ENCODE assay signal across 27 cellular contexts in the genomic region with DNA sequence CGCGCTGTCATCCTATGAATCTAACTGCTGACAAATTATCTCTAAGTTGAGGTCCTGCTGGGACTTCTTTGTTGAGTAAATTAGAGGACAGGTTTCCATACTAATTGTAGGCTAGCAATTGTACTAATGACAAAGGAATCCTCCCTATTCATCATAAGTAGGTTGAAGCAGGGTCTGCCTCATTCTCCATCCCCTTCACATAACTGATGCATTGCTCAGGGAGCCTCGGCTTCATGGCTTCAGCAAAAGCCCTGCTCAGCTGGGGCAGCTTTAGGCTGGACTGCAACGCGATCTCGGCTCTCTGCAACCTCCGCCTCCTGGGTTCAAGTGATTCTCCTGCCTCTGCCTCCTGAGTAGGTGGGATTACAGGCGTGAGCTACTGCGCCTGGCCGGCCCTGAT.
"Had no signal": no experiment of that assay in that cellular context is flagged by ENCODE, and none has a peak within 500 bp of the region (broad histone marks: within the 10 kb centered on the region; RNA-seq: fewer than 3 reads in every experiment).

No MANE protein-coding gene starts in this region.

- H3K36me3 Mint-ChIP-seq: activated CD8-positive, alpha-beta memory T cell treated with anti-CD3 and anti-CD28 coated beads, Interleukin-2, amount 10 ng/mL, durations not matched to agents 7 days and 5 days; activated naive CD4-positive, alpha-beta T cell treated with anti-CD3 and anti-CD28 coated beads, Interleukin-2, amount 50 U/mL, for 24 hours had no signal

- H3K27ac Mint-ChIP-seq: activated CD8-positive, alpha-beta memory T cell treated with anti-CD3 and anti-CD28 coated beads, Interleukin-2, amount 10 ng/mL, durations not matched to agents 7 days and 5 days; activated CD8-positive, alpha-beta T cell treated with anti-CD3 and anti-CD28 coated beads, Interleukin-2, amount 10 ng/mL, durations not matched to agents 7 days and 5 days; activated naive CD4-positive, alpha-beta T cell treated with anti-CD3 and anti-CD28 coated beads, Interleukin-2, amount 50 U/mL, for 24 hours; activated naive CD8-positive, alpha-beta T cell treated with anti-CD3 and anti-CD28 coated beads, Interleukin-2, amount 50 U/mL, for 24 hours; activated T-helper 2 cell treated with anti-CD3 and anti-CD28 coated beads, Interferon-gamma antibody, Interleukin-2, Interleukin-4, amounts not matched to agents 10 μg/mL and 5 μg/mL and 100 μg/mL, durations not matched to agents 14 hours and 24 hours and 36 hours; nephron; progenitor cell of endocrine pancreas; stimulated activated naive CD8-positive, alpha-beta T cell treated with anti-CD3 and anti-CD28 coated beads, Interleukin-15, amount 100 ng/mL, for 72 hours; T-helper 17 cell had no signal

- H3K9me3 Mint-ChIP-seq: activated naive CD4-positive, alpha-beta T cell treated with anti-CD3 and anti-CD28 coated beads, Interleukin-2, amount 50 U/mL, for 24 hours; activated T-helper 2 cell treated with anti-CD3 and anti-CD28 coated beads, Interferon-gamma antibody, Interleukin-2, Interleukin-4, amounts not matched to agents 10 μg/mL and 5 μg/mL and 100 μg/mL, durations not matched to agents 14 hours and 24 hours and 36 hours; stimulated activated naive CD8-positive, alpha-beta T cell treated with anti-CD3 and anti-CD28 coated beads, Interleukin-15, amount 100 ng/mL, for 72 hours had no signal

- DNase-seq: activated CD4-positive, alpha-beta T cell treated with anti-CD3 and anti-CD28 coated beads for 1 hour; activated CD4-positive, alpha-beta T cell treated with anti-CD3 and anti-CD28 coated beads, Interleukin-2, amount 50 U/mL, for 1 hour; activated CD8-positive, alpha-beta memory T cell treated with anti-CD3 and anti-CD28 coated beads, Interleukin-2, amount 10 ng/mL, durations not matched to agents 7 days and 5 days; activated CD8-positive, alpha-beta T cell treated with anti-CD3 and anti-CD28 coated beads, Interleukin-2, amount 10 ng/mL, durations not matched to agents 7 days and 5 days; activated naive CD8-positive, alpha-beta T cell treated with anti-CD3 and anti-CD28 coated beads, Interleukin-2, amount 50 U/mL, for 24 hours; activated T-cell treated with anti-CD3 and anti-CD28 coated beads, Interleukin-2, amount 50 U/mL, for 48 hours; amygdala; caudate nucleus; foreskin keratinocyte; heart left ventricle; hypothalamus; islet precursor cell; left cardiac atrium; left ventricle myocardium superior; stimulated activated CD4-positive, alpha-beta T cell treated with anti-CD3 and anti-CD28 coated beads, Interleukin-12 subunit alpha, Interleukin-12 subunit beta, amount 100 ng/mL, for 4 hours; stimulated activated CD4-positive, alpha-beta T cell treated with anti-CD3 and anti-CD28 coated beads, Interleukin-4, amount 100 ng/mL, for 1 hour; stimulated activated naive CD8-positive, alpha-beta T cell treated with anti-CD3 and anti-CD28 coated beads, Interleukin-15, amount 100 ng/mL, for 72 hours; substantia nigra; T-helper 17 cell; T1000; upper lobe of left lung had no signal

- ATAC-seq: activated CD8-positive, alpha-beta memory T cell treated with anti-CD3 and anti-CD28 coated beads, Interleukin-2, amount 10 ng/mL, durations not matched to agents 7 days and 5 days; activated CD8-positive, alpha-beta T cell treated with anti-CD3 and anti-CD28 coated beads, Interleukin-2, amount 10 ng/mL, durations not matched to agents 7 days and 5 days; activated naive CD8-positive, alpha-beta T cell treated with anti-CD3 and anti-CD28 coated beads, Interleukin-2, amount 50 U/mL, for 24 hours; esophagus mucosa; foreskin keratinocyte; heart left ventricle; left cardiac atrium; left ventricle myocardium superior; sciatic nerve; stimulated activated naive CD8-positive, alpha-beta T cell treated with anti-CD3 and anti-CD28 coated beads, Interleukin-15, amount 100 ng/mL, for 72 hours; T-helper 17 cell had no signal

- H3K4me1 Mint-ChIP-seq: activated CD8-positive, alpha-beta memory T cell treated with anti-CD3 and anti-CD28 coated beads, Interleukin-2, amount 10 ng/mL, durations not matched to agents 7 days and 5 days; activated naive CD4-positive, alpha-beta T cell treated with anti-CD3 and anti-CD28 coated beads, Interleukin-2, amount 50 U/mL, for 24 hours; activated naive CD8-positive, alpha-beta T cell treated with anti-CD3 and anti-CD28 coated beads, Interleukin-2, amount 50 U/mL, for 24 hours; nephron; stimulated activated naive CD8-positive, alpha-beta T cell treated with anti-CD3 and anti-CD28 coated beads, Interleukin-15, amount 100 ng/mL, for 72 hours; T-helper 17 cell had no signal

- H3K27me3 Mint-ChIP-seq: activated CD8-positive, alpha-beta memory T cell treated with anti-CD3 and anti-CD28 coated beads, Interleukin-2, amount 10 ng/mL, durations not matched to agents 7 days and 5 days had no signal

- H3K4me3 Mint-ChIP-seq: activated CD8-positive, alpha-beta memory T cell treated with anti-CD3 and anti-CD28 coated beads, Interleukin-2, amount 10 ng/mL, durations not matched to agents 7 days and 5 days; activated CD8-positive, alpha-beta T cell treated with anti-CD3 and anti-CD28 coated beads, Interleukin-2, amount 10 ng/mL, durations not matched to agents 7 days and 5 days; activated naive CD4-positive, alpha-beta T cell treated with anti-CD3 and anti-CD28 coated beads, Interleukin-2, amount 50 U/mL, for 24 hours; activated naive CD8-positive, alpha-beta T cell treated with anti-CD3 and anti-CD28 coated beads, Interleukin-2, amount 50 U/mL, for 24 hours; nephron; stimulated activated naive CD8-positive, alpha-beta T cell treated with anti-CD3 and anti-CD28 coated beads, Interleukin-15, amount 100 ng/mL, for 72 hours; T-helper 17 cell had no signal
